ENCODE assay signal across 1 cellular context in the genomic region with DNA sequence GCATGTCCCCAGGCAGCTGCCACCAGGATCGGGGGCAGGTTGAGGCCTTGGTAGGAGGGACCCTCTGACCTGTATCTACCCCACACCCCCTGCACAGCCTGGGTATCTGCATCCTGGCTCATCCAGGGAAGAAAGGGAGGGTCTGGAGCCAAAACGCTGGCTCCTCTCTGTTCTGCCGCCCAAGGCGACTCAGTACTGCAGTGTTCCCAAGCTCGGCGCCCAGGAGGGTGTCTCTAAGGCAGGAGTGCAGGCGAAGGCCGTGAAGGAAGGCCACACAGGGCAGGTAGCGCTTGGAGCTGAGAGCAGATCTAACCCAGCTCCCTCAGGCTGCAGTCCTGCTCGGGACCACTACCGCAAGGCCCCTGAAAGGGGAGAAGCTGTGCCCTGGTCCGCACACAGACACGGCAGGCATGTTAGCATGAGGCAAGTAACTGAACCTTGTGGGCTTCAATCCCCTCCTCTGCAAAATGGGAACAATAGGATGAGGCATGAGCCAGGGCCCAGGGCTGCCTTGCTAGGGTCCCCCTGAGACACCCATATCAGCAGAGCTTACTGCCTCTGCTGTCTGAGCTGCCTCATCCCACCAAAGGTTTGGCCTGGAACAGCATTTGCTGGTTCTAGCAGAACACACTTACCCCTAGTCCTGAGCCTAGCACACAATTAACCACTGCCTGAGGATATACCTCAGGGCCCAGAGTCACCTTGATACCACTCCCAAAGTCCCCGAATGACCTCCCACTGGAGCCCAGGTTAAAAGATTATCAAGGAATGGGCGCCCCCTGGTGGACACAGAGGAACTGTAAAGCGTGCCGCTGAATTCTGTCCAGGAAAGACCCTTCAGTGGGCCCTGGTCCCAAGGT.
TF ChIP-seq lines count a peak whose summit lies in the region.

No MANE protein-coding gene starts in this region.

TF ChIP-seq in neural cell, 6 proteins besides CTCF, POLR2A, EP300 and RAD21 (continued from another document):
- TF ChIP-seq, protein P1, sequence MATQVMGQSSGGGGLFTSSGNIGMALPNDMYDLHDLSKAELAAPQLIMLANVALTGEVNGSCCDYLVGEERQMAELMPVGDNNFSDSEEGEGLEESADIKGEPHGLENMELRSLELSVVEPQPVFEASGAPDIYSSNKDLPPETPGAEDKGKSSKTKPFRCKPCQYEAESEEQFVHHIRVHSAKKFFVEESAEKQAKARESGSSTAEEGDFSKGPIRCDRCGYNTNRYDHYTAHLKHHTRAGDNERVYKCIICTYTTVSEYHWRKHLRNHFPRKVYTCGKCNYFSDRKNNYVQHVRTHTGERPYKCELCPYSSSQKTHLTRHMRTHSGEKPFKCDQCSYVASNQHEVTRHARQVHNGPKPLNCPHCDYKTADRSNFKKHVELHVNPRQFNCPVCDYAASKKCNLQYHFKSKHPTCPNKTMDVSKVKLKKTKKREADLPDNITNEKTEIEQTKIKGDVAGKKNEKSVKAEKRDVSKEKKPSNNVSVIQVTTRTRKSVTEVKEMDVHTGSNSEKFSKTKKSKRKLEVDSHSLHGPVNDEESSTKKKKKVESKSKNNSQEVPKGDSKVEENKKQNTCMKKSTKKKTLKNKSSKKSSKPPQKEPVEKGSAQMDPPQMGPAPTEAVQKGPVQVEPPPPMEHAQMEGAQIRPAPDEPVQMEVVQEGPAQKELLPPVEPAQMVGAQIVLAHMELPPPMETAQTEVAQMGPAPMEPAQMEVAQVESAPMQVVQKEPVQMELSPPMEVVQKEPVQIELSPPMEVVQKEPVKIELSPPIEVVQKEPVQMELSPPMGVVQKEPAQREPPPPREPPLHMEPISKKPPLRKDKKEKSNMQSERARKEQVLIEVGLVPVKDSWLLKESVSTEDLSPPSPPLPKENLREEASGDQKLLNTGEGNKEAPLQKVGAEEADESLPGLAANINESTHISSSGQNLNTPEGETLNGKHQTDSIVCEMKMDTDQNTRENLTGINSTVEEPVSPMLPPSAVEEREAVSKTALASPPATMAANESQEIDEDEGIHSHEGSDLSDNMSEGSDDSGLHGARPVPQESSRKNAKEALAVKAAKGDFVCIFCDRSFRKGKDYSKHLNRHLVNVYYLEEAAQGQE (IDR thresholded peaks at IDR 0.05; ENCODE audit: borderline replicate concordance), result no peak
- TF ChIP-seq EZH2 (IDR thresholded peaks at IDR 0.05; ENCODE audit: borderline replicate concordance, insufficient read depth, low read length, poor library complexity, severe bottlenecking) (no peak), POLR2AphosphoS5 (IDR thresholded peaks at IDR 0.05) (no peak), SMC3 (conservative IDR thresholded peaks at IDR 0.05; ENCODE audit: poor library complexity) (peak; percentile 90)
